In the genomic region with DNA sequence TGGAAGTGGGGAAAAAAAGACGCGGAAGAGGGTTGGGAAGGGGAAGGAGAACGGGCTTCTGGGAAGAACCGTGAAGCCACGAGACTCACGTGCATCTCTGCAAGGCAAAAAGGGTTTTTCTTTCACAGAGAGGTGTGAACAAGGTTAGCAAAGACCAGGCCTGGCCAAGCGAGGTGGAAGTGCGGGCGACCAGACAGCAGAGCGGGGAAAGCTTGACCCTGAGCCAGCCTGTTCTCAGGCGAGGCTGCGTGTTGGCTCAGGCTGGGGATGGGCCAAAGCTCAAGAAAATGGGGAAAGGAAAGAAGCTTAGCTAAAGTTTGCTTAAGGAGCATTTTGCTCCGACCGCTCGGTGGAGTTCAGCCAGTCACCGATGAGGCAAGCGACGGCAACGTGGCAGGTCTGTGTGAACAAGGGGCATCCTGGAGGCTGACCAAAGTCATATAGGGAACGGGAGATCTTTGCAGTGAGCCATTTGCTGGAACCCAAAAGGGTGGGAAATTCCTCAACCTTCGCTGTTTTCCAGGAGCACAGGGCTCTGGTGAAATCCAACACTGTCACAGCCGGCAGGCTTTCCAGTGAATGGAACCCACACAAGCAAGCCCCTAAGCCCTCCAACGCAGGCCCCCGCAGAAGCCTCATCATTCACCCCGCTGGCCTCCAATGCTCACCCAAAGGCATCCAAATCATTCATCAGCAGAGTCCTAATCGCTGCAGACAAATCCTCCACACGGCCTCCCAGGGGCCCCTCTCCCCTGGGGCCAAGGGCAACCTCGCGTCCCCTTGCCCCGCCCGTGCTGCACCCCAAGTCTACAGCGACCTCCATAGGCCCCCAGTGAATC, we compare ENCODE assay signal across 8 cellular contexts. TPM values are rescaled to one million over a fixed set of nuclear protein-coding genes. Genes with fewer than 3 reads are reported as not detected.
DNase-seq lines count a peak whose midpoint lies in the region; ATAC-seq and TF ChIP-seq lines count a peak whose summit lies in the region.

No MANE protein-coding gene starts in this region.

- no peak for TF ChIP-seq CTCF in chondrocyte (IDR thresholded peaks at IDR 0.05)

- H3K4me1 Mint-ChIP-seq in chondrocyte (ENCODE audit: low read depth): peaks cover 23% of the 10 kb centered on the region

- peak; percentile 39 for ATAC-seq in GM18505 (IDR thresholded peaks at IDR 0.05; ENCODE audit: unreplicated experiment)
- ATAC-seq in HG03108 (IDR thresholded peaks at IDR 0.05; ENCODE audit: unreplicated experiment): peak; percentile 20
- no peak for ATAC-seq in GM18520 (IDR thresholded peaks at IDR 0.05; ENCODE audit: unreplicated experiment)

- no peaks in the 10 kb centered on the region for H4K20me1 ChIP-seq in BLaER1 treated with 17β-estradiol and CSF1 and Interleukin-3, amounts not matched to agents 10 nM and 100 nM

- no peaks in the 10 kb centered on the region for H3K27me3 Mint-ChIP-seq in chondrocyte (ENCODE audit: low read depth)

- H3K9me3 ChIP-seq in BLaER1 treated with 17β-estradiol and CSF1 and Interleukin-3, amounts not matched to agents 10 nM and 100 nM (replicated peaks in 1 of 11): peaks cover 51 to 90% (median 69%) of the 10 kb centered on the region in 11 experiments

- H3K36me3 ChIP-seq in BLaER1 treated with 17β-estradiol and CSF1 and Interleukin-3, amounts not matched to agents 10 nM and 100 nM: peaks cover 26 to 36% (median 34%) of the 10 kb centered on the region in 11 experiments

- DNase-seq in OCI-M1 (lab: John Stamatoyannopoulos, UW): peak; percentile 81
- no peak for DNase-seq in chondrocyte (ENCODE audit: low spot score)
- DNase-seq in kidney tubule cell (ENCODE audit: low spot score): peak; percentile 58
- peak; percentile 7 for DNase-seq in stimulated activated CD4-positive, alpha-beta T cell treated with anti-CD3 and anti-CD28 coated beads, Interleukin-4, amount 100 ng/mL, for 24 hours

- peak overlapping the region; percentile 87 for H3K27ac Mint-ChIP-seq in chondrocyte (ENCODE audit: unreplicated experiment)

- peak overlapping the region; percentile 92 for H3K4me3 Mint-ChIP-seq in chondrocyte (ENCODE audit: unreplicated experiment)

- peaks cover 19% of the 10 kb centered on the region for H3K36me3 Mint-ChIP-seq in chondrocyte (ENCODE audit: low read depth)

- H3K4me2 ChIP-seq in BLaER1 treated with 17β-estradiol and CSF1 and Interleukin-3, amounts not matched to agents 10 nM and 100 nM: peak overlapping the region; percentile 78 to 97 (median 91)

- H3K27me3 ChIP-seq in BLaER1 treated with 17β-estradiol and CSF1 and Interleukin-3, amounts not matched to agents 10 nM and 100 nM: no peaks in the 10 kb centered on the region

- H3K9ac ChIP-seq in BLaER1 treated with 17β-estradiol and CSF1 and Interleukin-3, amounts not matched to agents 10 nM and 100 nM: peak overlapping the region; percentile 90 to 97 (median 93)

- peaks cover 20% of the 10 kb centered on the region for H3K9me3 Mint-ChIP-seq in chondrocyte (ENCODE audit: low read depth)

- no peak for TF ChIP-seq POLR2A in GM18505 (IDR thresholded peaks at IDR 0.05; ENCODE audit: borderline replicate concordance, extremely low read depth, insufficient read depth, insufficient read length)

- peak overlapping the region; percentile 88 to 95 (median 92); a peak in 21 of 22 replicates for H3K27ac ChIP-seq in BLaER1 treated with 17β-estradiol and CSF1 and Interleukin-3, amounts not matched to agents 10 nM and 100 nM

- peak overlapping the region; percentile 69 to 91 (median 80) for H3K4me3 ChIP-seq in BLaER1 treated with 17β-estradiol and CSF1 and Interleukin-3, amounts not matched to agents 10 nM and 100 nM

- peaks cover 7 to 17% (median 11%) of the 10 kb centered on the region in 10 experiments; a peak in 19 of 20 replicates for H3K4me1 ChIP-seq in BLaER1 treated with 17β-estradiol and CSF1 and Interleukin-3, amounts not matched to agents 10 nM and 100 nM

RNA-seq across cellular contexts. Expression of a gene that starts 0.8 kb away (rescaled TPM):
- total RNA-seq in chondrocyte: 17.1 to 26.3 TPM (median 18.1 TPM) in 3 replicates

RNA-seq across cellular contexts. Expression of a gene that starts 30.9 kb away (rescaled TPM):
- 8.0 to 10.0 TPM (median 9.6 TPM) in 3 replicates for total RNA-seq in chondrocyte
